22 cellular contexts compared by ENCODE assay signal in genomic region chr5:36237756-36238155, GRCh38. TPM values are rescaled to one million over a fixed set of nuclear protein-coding genes. Genes with fewer than 3 reads are reported as not detected.
DNase-seq lines count a peak whose midpoint lies in the region; ATAC-seq and TF ChIP-seq lines count a peak whose summit lies in the region.
"Had no signal": no experiment of that assay in that cellular context is flagged by ENCODE, and none has a peak within 500 bp of the region (broad histone marks: within the 10 kb centered on the region; RNA-seq: fewer than 3 reads in every experiment).

No MANE protein-coding gene starts in this region.

- peaks cover 3% of the 10 kb centered on the region; the same call in 1 of the 2 replicates for H3K36me3 ChIP-seq in DND-41 (ENCODE audit: insufficient read depth, low read length)
- H3K36me3 ChIP-seq: neural progenitor cell, right atrium auricular region had no signal

- no peak overlapping the region for H3K4me3 ChIP-seq in DND-41 (ENCODE audit: low read depth in 1 of 2, low read length in 2 of 2)
- H3K4me3 ChIP-seq: coronary artery, GM23338, neural progenitor cell, right atrium auricular region, testis had no signal

- no peaks in the 10 kb centered on the region for H4K20me1 ChIP-seq in DND-41 (ENCODE audit: insufficient read depth, low read length)

- H2AFZ ChIP-seq in DND-41 (ENCODE audit: low read depth, low read length): no peak overlapping the region
- H2AFZ ChIP-seq: GM23338, neural progenitor cell had no signal

- H3K27me3 ChIP-seq in DND-41 (ENCODE audit: insufficient read depth, low read length, poor library complexity): no peaks in the 10 kb centered on the region
- H3K27me3 ChIP-seq: neural progenitor cell, right atrium auricular region, testis had no signal

- no peaks in the 10 kb centered on the region for H3K9me3 Mint-ChIP-seq in brain
- no peaks in the 10 kb centered on the region for H3K9me3 Mint-ChIP-seq in nephron
- H3K9me3 Mint-ChIP-seq: neural progenitor cell had no signal

- TF ChIP-seq CTCF in DND-41 (IDR thresholded peaks at IDR 0.05; ENCODE audit: borderline replicate concordance, extremely low read depth, low read length, poor library complexity, severe bottlenecking): no peak
- no peak for TF ChIP-seq CTCF in brain (conservative IDR thresholded peaks at IDR 0.05)
- TF ChIP-seq CTCF in nephron (IDR thresholded peaks at IDR 0.05; ENCODE audit: unreplicated experiment in 3 of 3): no peak

- ATAC-seq in DND-41 (ENCODE audit: insufficient read depth, low read depth): no peak
- no peak for ATAC-seq in GM18502 (IDR thresholded peaks at IDR 0.05; ENCODE audit: poor library complexity, unreplicated experiment)
- ATAC-seq in GM18505 (IDR thresholded peaks at IDR 0.05; ENCODE audit: unreplicated experiment): no peak
- ATAC-seq: activated CD8-positive, alpha-beta memory T cell treated with anti-CD3 and anti-CD28 coated beads, Interleukin-2, amount 10 ng/mL, durations not matched to agents 7 days and 5 days; GM23338 had no signal

- no peak overlapping the region for H3K27ac ChIP-seq in DND-41 (ENCODE audit: low read length)
- H3K27ac ChIP-seq: coronary artery, neural progenitor cell had no signal

- H3K27me3 Mint-ChIP-seq in brain: peaks cover 2% of the 10 kb centered on the region
- H3K27me3 Mint-ChIP-seq in nephron (ENCODE audit: low read depth): no peaks in the 10 kb centered on the region
- H3K27me3 Mint-ChIP-seq: activated CD8-positive, alpha-beta memory T cell treated with anti-CD3 and anti-CD28 coated beads, Interleukin-2, amount 10 ng/mL, durations not matched to agents 7 days and 5 days; memory B cell had no signal

- H3K36me3 Mint-ChIP-seq in brain: peaks cover 8% of the 10 kb centered on the region
- no peaks in the 10 kb centered on the region for H3K36me3 Mint-ChIP-seq in nephron (ENCODE audit: low read depth)
- H3K36me3 Mint-ChIP-seq: memory B cell had no signal

- peaks cover 59% of the 10 kb centered on the region for H3K79me2 ChIP-seq in DND-41 (ENCODE audit: insufficient read depth, low read length)

- H3K9ac ChIP-seq in DND-41 (ENCODE audit: low read depth, low read length): no peak overlapping the region
- H3K9ac ChIP-seq: neural progenitor cell had no signal

- H3K27ac Mint-ChIP-seq in brain (peak overlapping the region in 3 of 5 experiments; percentile 78 to 91 (median 90)), nephron (no peak overlapping the region)
- H3K27ac Mint-ChIP-seq: activated CD8-positive, alpha-beta memory T cell treated with anti-CD3 and anti-CD28 coated beads, Interleukin-2, amount 10 ng/mL, durations not matched to agents 7 days and 5 days; GM23338; memory B cell; neural progenitor cell had no signal

- H3K9me3 ChIP-seq in DND-41 (ENCODE audit: insufficient read depth, low read length, severe bottlenecking): no peaks in the 10 kb centered on the region
- H3K9me3 ChIP-seq: right atrium auricular region, testis had no signal

- DNase-seq in DND-41: no peak
- DNase-seq in NAMALWA (ENCODE audit: low spot score): peak; percentile 54
- DNase-seq in NCI-H1417 treated with DMSO at 0.1 percent for 48 hours (lab: John Stamatoyannopoulos, UW): no peak
- no peak for DNase-seq in SIG-M5 (lab: John Stamatoyannopoulos, UW)
- DNase-seq: activated CD4-positive, CD25-positive, alpha-beta regulatory T cell; activated CD8-positive, alpha-beta memory T cell treated with anti-CD3 and anti-CD28 coated beads, Interleukin-2, amount 10 ng/mL, durations not matched to agents 7 days and 5 days; aorta; GF-D8; glutamatergic neuron; NCI-H1930; NCI-H524 treated with DMSO at 0.1 percent for 48 hours; stimulated activated CD8-positive, alpha-beta memory T cell treated with anti-CD3 and anti-CD28 coated beads, Interleukin-4, amount 100 ng/mL, for 48 hours; testis had no signal

- H3K4me3 Mint-ChIP-seq in brain: peak overlapping the region; percentile 18 to 92 (median 77)
- peak overlapping the region in 2 of 3 experiments; percentile 39 to 42 for H3K4me3 Mint-ChIP-seq in nephron
- H3K4me3 Mint-ChIP-seq: activated CD8-positive, alpha-beta memory T cell treated with anti-CD3 and anti-CD28 coated beads, Interleukin-2, amount 10 ng/mL, durations not matched to agents 7 days and 5 days; GM23338; memory B cell; neural progenitor cell had no signal

- H3K4me1 Mint-ChIP-seq in brain (peaks cover 64% of the 10 kb centered on the region), nephron (peaks cover 49% of the 10 kb centered on the region)

- peaks cover 32% of the 10 kb centered on the region for H3K4me1 ChIP-seq in DND-41 (ENCODE audit: insufficient read depth, low read length)
- H3K4me1 ChIP-seq: neural progenitor cell had no signal

- peak overlapping the region; percentile 15; the same call in 1 of the 2 replicates for H3K4me2 ChIP-seq in DND-41 (ENCODE audit: insufficient read depth, low read length)
- H3K4me2 ChIP-seq: GM23338, neural progenitor cell had no signal

- TF ChIP-seq POLR2A in GM18505 (IDR thresholded peaks at IDR 0.05; ENCODE audit: borderline replicate concordance, extremely low read depth, insufficient read depth, insufficient read length): no peak

RNA-seq across cellular contexts. Expression of gene NADK2, which starts 4.0 kb away (rescaled TPM):
- 8.2 TPM for polyA plus RNA-seq in brain (ENCODE audit: insufficient read depth, low read depth, low replicate concordance)

Comparison
In these comparisons a context has a peak if more than half of its experiments do, and no peak if none do; other contexts are left out.
1. H3K27ac Mint-ChIP-seq: peak in brain (3 of 5); none in nephron (0 of 3).